ENCODE assay signal across 10 cellular contexts in the genomic region with DNA sequence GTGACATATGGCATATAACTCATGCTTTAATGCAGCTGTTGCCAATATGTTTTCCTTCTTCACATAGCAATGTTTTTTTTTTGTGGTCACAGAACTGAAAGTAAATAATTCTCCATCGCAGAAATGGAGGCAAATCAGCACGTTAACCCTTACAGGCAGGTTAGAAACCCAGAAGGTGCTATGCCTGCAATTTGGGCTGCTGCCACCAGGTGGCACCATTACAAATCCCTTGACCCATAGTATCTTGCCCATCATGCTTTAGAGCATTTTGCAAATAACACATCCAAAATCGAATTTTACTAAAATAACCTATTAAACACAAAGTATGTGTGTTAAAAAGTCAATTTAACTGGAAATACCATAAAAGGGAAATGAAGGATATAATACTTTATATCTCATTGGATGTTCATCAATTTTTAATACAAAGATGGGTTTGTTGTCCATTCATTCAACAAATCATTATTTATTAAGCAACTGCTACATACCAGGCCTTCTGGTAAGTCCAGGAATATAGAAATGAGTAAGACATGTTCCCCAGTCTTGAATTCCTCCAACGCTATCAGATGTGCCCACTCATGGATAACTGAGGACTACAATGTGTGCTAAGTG.
DNase-seq lines count a peak whose midpoint lies in the region; ATAC-seq and TF ChIP-seq lines count a peak whose summit lies in the region.
"Had no signal": no experiment of that assay in that cellular context is flagged by ENCODE, and none has a peak within 500 bp of the region (broad histone marks: within the 10 kb centered on the region; RNA-seq: fewer than 3 reads in every experiment).

No MANE protein-coding gene starts in this region.

- H3K27me3 Mint-ChIP-seq in CD14-positive monocyte (ENCODE audit: low read depth in 3 of 3): peaks cover 0 to 2% (median 2%) of the 10 kb centered on the region in 3 donors

- no peaks in the 10 kb centered on the region for H3K36me3 Mint-ChIP-seq in CD14-positive monocyte

- H3K27ac ChIP-seq in SK-N-MC: no peak overlapping the region
- H3K27ac ChIP-seq: skin epidermis had no signal

- intact Hi-C loops in CD14-positive monocyte (cut with micrococcal nuclease): no loop called here

- no peak overlapping the region for H3K4me3 Mint-ChIP-seq in CD14-positive monocyte

- H3K36me3 ChIP-seq in SK-N-MC (ENCODE audit: insufficient read depth, low read length): no peaks in the 10 kb centered on the region

- H3K4me1 Mint-ChIP-seq in CD14-positive monocyte: no peaks in the 10 kb centered on the region

- ATAC-seq in HG02642 (IDR thresholded peaks at IDR 0.05; ENCODE audit: poor library complexity, unreplicated experiment) (no peak), HG03520 (IDR thresholded peaks at IDR 0.05; ENCODE audit: unreplicated experiment) (no peak)

- TF ChIP-seq CTCF in CD14-positive monocyte (IDR thresholded peaks at IDR 0.05): peak; percentile 71
- peak; percentile 70 for TF ChIP-seq CTCF in GM12875 (IDR thresholded peaks at IDR 0.05; ENCODE audit: borderline replicate concordance, insufficient read depth, low read depth, low read length)

- DNase-seq in CD14-positive monocyte (ENCODE audit: low spot score) (no peak), SK-N-MC (ENCODE audit: low read depth, low spot score) (peak; percentile 1), iPS-NIHi11 (ENCODE audit: low spot score) (peak; percentile 62), Ammon's horn (ENCODE audit: low spot score) (no peak), NCI-H2029 (lab: John Stamatoyannopoulos, UW) (no peak)
- DNase-seq: effector CD4-positive, alpha-beta T cell had no signal

- H3K4me3 ChIP-seq in GM12875 (ENCODE audit: low read depth, low read length) (no peak overlapping the region), SK-N-MC (no peak overlapping the region)
- H3K4me3 ChIP-seq: skin epidermis had no signal

- no peak overlapping the region for H3K27ac Mint-ChIP-seq in CD14-positive monocyte

- peaks cover 0 to 12% (median 7%) of the 10 kb centered on the region in 7 donors for H3K9me3 Mint-ChIP-seq in CD14-positive monocyte

- no peaks in the 10 kb centered on the region for H3K9me3 ChIP-seq in SK-N-MC (ENCODE audit: low read depth, low read length)

- no peak overlapping the region for H3K9ac ChIP-seq in SK-N-MC (ENCODE audit: insufficient read length)

Comparison
In these comparisons a context has a peak if more than half of its experiments do, and no peak if none do; other contexts are left out.
1. DNase-seq: peak in SK-N-MC (single experiment) and iPS-NIHi11 (single experiment); none in CD14-positive monocyte (single experiment), Ammon's horn (single experiment) and NCI-H2029 (single experiment).